ENCODE assay signal across 8 cellular contexts in the genomic region with DNA sequence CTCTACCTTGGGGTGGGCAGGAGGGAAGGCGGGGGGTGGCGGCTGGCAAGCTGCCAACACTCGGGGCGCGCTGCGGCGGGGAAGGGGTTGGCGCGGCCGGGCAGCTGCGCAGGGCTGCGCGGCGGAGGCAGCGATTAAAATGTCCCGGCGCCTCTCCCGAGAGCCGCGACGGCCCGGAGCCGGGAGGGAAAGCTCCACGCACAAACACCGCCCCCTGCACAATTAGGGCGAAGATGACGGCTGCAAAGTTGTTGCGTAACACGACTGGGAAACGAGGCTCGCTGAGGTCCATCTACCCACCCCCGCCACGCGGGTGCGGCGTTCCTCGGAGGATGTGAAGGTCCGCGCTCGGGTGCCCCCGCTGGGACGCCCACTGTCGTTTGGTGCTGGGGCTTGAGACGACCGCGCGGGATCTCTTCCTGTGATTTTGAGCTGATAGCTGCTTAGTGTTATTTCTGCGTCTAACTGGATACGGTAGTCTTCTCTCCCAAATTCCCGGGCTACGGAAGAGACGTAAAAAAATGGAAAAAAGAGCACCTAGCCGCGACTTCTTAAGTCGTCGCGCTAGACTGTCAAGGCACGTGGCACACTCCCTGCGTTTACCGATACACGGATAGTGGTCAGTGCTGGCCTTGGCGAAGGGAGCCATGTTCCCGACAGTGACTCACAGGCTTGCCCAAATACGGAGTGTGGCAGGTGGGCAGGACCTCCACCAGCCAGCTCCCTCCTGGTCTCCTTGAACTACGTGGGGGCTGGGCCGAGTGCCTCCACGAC. TPM values are rescaled to one million over a fixed set of nuclear protein-coding genes. Genes with fewer than 3 reads are reported as not detected.
DNase-seq lines count a peak whose midpoint lies in the region; ATAC-seq lines count a peak whose summit lies in the region.

No MANE protein-coding gene starts in this region.

- H3K9me3 ChIP-seq in T-helper 17 cell (ENCODE audit: control insufficient read depth, low read length, poor library complexity, severe bottlenecking): no peaks in the 10 kb centered on the region

- H3K4me3 Mint-ChIP-seq in T-helper 17 cell: peak overlapping the region; percentile 93

- peaks cover 32% of the 10 kb centered on the region for H3K4me1 ChIP-seq in ACC112 (ENCODE audit: control insufficient read depth, insufficient read depth, low read length, unreplicated experiment)

- no peaks in the 10 kb centered on the region for H3K27me3 ChIP-seq in ACC112 (ENCODE audit: insufficient read depth, low read length)

- H3K27ac ChIP-seq in ACC112 (ENCODE audit: low read depth, low read length): peak overlapping the region; percentile 88

- peak overlapping the region; percentile 56 for H2AFZ ChIP-seq in ACC112 (ENCODE audit: low read length, unreplicated experiment)

- H3K79me2 ChIP-seq in ACC112 (ENCODE audit: control insufficient read depth, insufficient read depth, low read length, unreplicated experiment): peaks cover 35% of the 10 kb centered on the region

- H3K27ac Mint-ChIP-seq in T-helper 17 cell: peak overlapping the region; percentile 90

- H3K36me3 Mint-ChIP-seq in T-helper 17 cell (ENCODE audit: low read depth): peaks cover 2% of the 10 kb centered on the region

- DNase-seq in HuH-7 (ENCODE audit: low spot score): peak; percentile 53
- peak in 2 of 3 donors; percentile 32 to 44 for DNase-seq in T-helper 17 cell
- DNase-seq in astrocyte of the hippocampus (ENCODE audit: low read depth, low spot score): peak; percentile 85
- DNase-seq in hepatic stellate cell (ENCODE audit: low spot score): peak; percentile 73
- DNase-seq in putamen (ENCODE audit: low spot score): peak; percentile 60

- ATAC-seq in GM18867 (IDR thresholded peaks at IDR 0.05; ENCODE audit: unreplicated experiment): peak; percentile 16
- ATAC-seq in T-helper 17 cell: peak; percentile 21
- ATAC-seq in GM21390 (IDR thresholded peaks at IDR 0.05; ENCODE audit: unreplicated experiment): no peak

- peak overlapping the region; percentile 94 for H3K4me3 ChIP-seq in ACC112 (ENCODE audit: low read depth, low read length)

- no peaks in the 10 kb centered on the region for H3K36me3 ChIP-seq in ACC112 (ENCODE audit: insufficient read depth, low read length)

- H3K4me1 Mint-ChIP-seq in T-helper 17 cell: peaks cover 41% of the 10 kb centered on the region

- H3K27me3 Mint-ChIP-seq in T-helper 17 cell: peaks cover 28% of the 10 kb centered on the region

RNA-seq across cellular contexts. Expression of a gene that starts 1.0 kb away (rescaled TPM):
- 10 to 100 TPM; 20.1 to 22.1 TPM for total RNA-seq in T-helper 17 cell
